1 cellular context compared by ENCODE assay signal in the genomic region with DNA sequence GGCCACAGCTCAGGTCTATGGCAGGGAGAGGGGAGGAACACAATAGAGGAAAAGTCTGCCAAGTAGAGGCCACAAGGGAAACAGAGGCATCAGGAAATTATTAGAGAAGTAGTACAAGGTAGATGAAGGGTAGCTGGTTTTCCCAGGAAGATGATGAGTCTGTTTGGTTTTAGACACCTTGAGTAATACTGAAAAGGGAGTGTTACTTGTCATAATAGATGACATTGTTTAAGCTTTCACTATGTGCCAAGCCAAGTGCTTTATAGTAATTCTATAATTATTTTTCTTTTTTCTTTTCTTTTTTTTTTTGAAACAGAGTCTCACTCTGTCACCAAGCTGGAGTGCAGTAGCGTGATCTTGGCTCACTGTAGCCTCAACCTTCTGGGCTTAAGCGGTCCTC.
A peak's percentile ranks its signal among the peaks of the same experiment; 100 is the strongest.
TF ChIP-seq lines count a peak whose summit lies in the region.

No MANE protein-coding gene starts in this region.

TF ChIP-seq in GM12878, 131 proteins besides CTCF, POLR2A, EP300 and RAD21:
- TF ChIP-seq MTA2 (IDR thresholded peaks at IDR 0.05; ENCODE audit: low read depth) (no peak), JUNB (IDR thresholded peaks at IDR 0.05) (0 out of 2 replicates have a peak, but pooled peaks have one; percentile 10)
